8 cellular contexts compared by ENCODE assay signal in genomic region chr11:102495161-102496042, GRCh38. TPM values are rescaled to one million over a fixed set of nuclear protein-coding genes. Genes with fewer than 3 reads are reported as not detected.
A peak's percentile ranks its signal among the peaks of the same experiment; 100 is the strongest.
DNase-seq lines count a peak whose midpoint lies in the region; ATAC-seq and TF ChIP-seq lines count a peak whose summit lies in the region.

No MANE protein-coding gene starts in this region.

- H3K9me2 ChIP-seq in DOHH2 (replicated peaks; ENCODE audit: control insufficient read depth, low read length), result no peaks in the 10 kb centered on the region

- no peaks in the 10 kb centered on the region for H3K79me2 ChIP-seq in DOHH2 (ENCODE audit: control insufficient read depth, low read length)

- peaks cover 14% of the 10 kb centered on the region for H3K27me3 Mint-ChIP-seq in activated CD4-positive, alpha-beta T cell treated with anti-CD3 and anti-CD28 coated beads, Interleukin-2, amount 10 ng/mL, durations not matched to agents 24 days and 14 days
- peaks cover 0 to 4% (median 1%) of the 10 kb centered on the region in 5 donors for H3K27me3 Mint-ChIP-seq in naive thymus-derived CD8-positive, alpha-beta T cell

- TF ChIP-seq CTCF in DOHH2 (IDR thresholded peaks at IDR 0.05; ENCODE audit: low read depth, low read length, poor library complexity, severe bottlenecking), result peak; percentile 76

- POLR2A ChIA-PET in naive thymus-derived CD8-positive, alpha-beta T cell (lab: Charles Lee), result interaction anchor here (0.6 to 1.2 kb wide), 8 partner anchors 54 to 171 kb away, joined by 3 to 10 read pairs (median 4); partner anchors contain the start of gene BIRC2

- intact Hi-C loops in activated CD4-positive, alpha-beta T cell treated with anti-CD3 and anti-CD28 coated beads, Interleukin-2, amount 10 ng/mL, durations not matched to agents 24 days and 14 days (cut with micrococcal nuclease), result loop anchor here (1.0 kb wide), 7 partner anchors 45 to 207 kb away; no protein-coding TSS in a partner anchor
- intact Hi-C loops in posterior vena cava (cut with DNase I), result loop anchor here (2.0 to 10.0 kb wide), 3 partner anchors 91 to 155 kb away; no protein-coding TSS in a partner anchor

- H4K20me1 ChIP-seq in DOHH2 (ENCODE audit: control insufficient read depth, insufficient read depth, low read depth, low read length), result no peaks in the 10 kb centered on the region

- peak overlapping the region; percentile 29; the same call in 1 of the 2 replicates for H3K4me2 ChIP-seq in DOHH2 (ENCODE audit: low read length)

- ATAC-seq in GM19452 (IDR thresholded peaks at IDR 0.05; ENCODE audit: unreplicated experiment), result peak; percentile 88
- peak; percentile 86 for ATAC-seq in HG03442 (IDR thresholded peaks at IDR 0.05; ENCODE audit: unreplicated experiment)
- ATAC-seq in naive thymus-derived CD8-positive, alpha-beta T cell, result peak; percentile 76 to 85

- H3K27ac Mint-ChIP-seq in activated CD4-positive, alpha-beta T cell treated with anti-CD3 and anti-CD28 coated beads, Interleukin-2, amount 10 ng/mL, durations not matched to agents 24 days and 14 days, result peak overlapping the region; percentile 24
- H3K27ac Mint-ChIP-seq in naive thymus-derived CD8-positive, alpha-beta T cell, result peak overlapping the region in 5 of 10 donors; percentile 19 to 75 (median 33)

- H3K36me3 Mint-ChIP-seq in activated CD4-positive, alpha-beta T cell treated with anti-CD3 and anti-CD28 coated beads, Interleukin-2, amount 10 ng/mL, durations not matched to agents 24 days and 14 days (ENCODE audit: low read depth), result no peaks in the 10 kb centered on the region
- H3K36me3 Mint-ChIP-seq in naive thymus-derived CD8-positive, alpha-beta T cell, result no peaks in the 10 kb centered on the region

- no peaks in the 10 kb centered on the region for H3K36me3 ChIP-seq in DOHH2 (ENCODE audit: control insufficient read depth, low read length)

- no peaks in the 10 kb centered on the region for H3K9me3 ChIP-seq in DOHH2 (ENCODE audit: control insufficient read depth, insufficient read depth, low read length)

- DNase-seq in NCI-H345 (lab: John Stamatoyannopoulos, UW) (peak; percentile 74), fibroblast of gingiva (ENCODE audit: low read depth) (peak; percentile 81), posterior vena cava (ENCODE audit: low spot score) (no peak)
- peak; percentile 86 for DNase-seq in activated CD4-positive, alpha-beta T cell treated with anti-CD3 and anti-CD28 coated beads, Interleukin-2, amount 10 ng/mL, durations not matched to agents 24 days and 14 days
- DNase-seq in naive thymus-derived CD8-positive, alpha-beta T cell, result peak in 9 of 10 donors; percentile 23 to 79 (median 57)

- H3K27ac ChIP-seq in DOHH2 (ENCODE audit: low read depth, low read length), result no peak overlapping the region

- no peak overlapping the region for H3K4me3 Mint-ChIP-seq in activated CD4-positive, alpha-beta T cell treated with anti-CD3 and anti-CD28 coated beads, Interleukin-2, amount 10 ng/mL, durations not matched to agents 24 days and 14 days
- no peak overlapping the region for H3K4me3 Mint-ChIP-seq in naive thymus-derived CD8-positive, alpha-beta T cell

- peaks cover 27% of the 10 kb centered on the region for H3K4me1 Mint-ChIP-seq in activated CD4-positive, alpha-beta T cell treated with anti-CD3 and anti-CD28 coated beads, Interleukin-2, amount 10 ng/mL, durations not matched to agents 24 days and 14 days
- peaks cover 5 to 17% (median 11%) of the 10 kb centered on the region in 4 donors for H3K4me1 Mint-ChIP-seq in naive thymus-derived CD8-positive, alpha-beta T cell

- H3K4me3 ChIP-seq in DOHH2 (ENCODE audit: low read length), result no peak overlapping the region

- H3F3A ChIP-seq in DOHH2 (ENCODE audit: control insufficient read depth, insufficient read depth), result no peaks in the 10 kb centered on the region

- H3K27me3 ChIP-seq in DOHH2 (ENCODE audit: control insufficient read depth, low read length), result no peaks in the 10 kb centered on the region

- H3K9me3 Mint-ChIP-seq in activated CD4-positive, alpha-beta T cell treated with anti-CD3 and anti-CD28 coated beads, Interleukin-2, amount 10 ng/mL, durations not matched to agents 24 days and 14 days, result no peaks in the 10 kb centered on the region
- H3K9me3 Mint-ChIP-seq in naive thymus-derived CD8-positive, alpha-beta T cell, result no peaks in the 10 kb centered on the region

- peaks cover 21% of the 10 kb centered on the region for H3K4me1 ChIP-seq in DOHH2 (ENCODE audit: control insufficient read depth, low read length)

RNA-seq across cellular contexts. Expression of gene MMP7, which starts 35.1 kb away (rescaled TPM):
- total RNA-seq in activated CD4-positive, alpha-beta T cell treated with anti-CD3 and anti-CD28 coated beads, Interleukin-2, amount 10 ng/mL, durations not matched to agents 24 days and 14 days, result not detected in 2 replicates
- not detected for total RNA-seq in naive thymus-derived CD8-positive, alpha-beta T cell
- not detected for polyA plus RNA-seq in naive thymus-derived CD8-positive, alpha-beta T cell
- not detected for total RNA-seq in posterior vena cava

RNA-seq across cellular contexts. Expression of gene TMEM123, which starts 42.8 kb away (rescaled TPM):
- total RNA-seq in activated CD4-positive, alpha-beta T cell treated with anti-CD3 and anti-CD28 coated beads, Interleukin-2, amount 10 ng/mL, durations not matched to agents 24 days and 14 days, result 243 and 250 TPM in 2 replicates
- total RNA-seq in naive thymus-derived CD8-positive, alpha-beta T cell, result 100 to 1,000 TPM; 484 to 533 TPM
- polyA plus RNA-seq in naive thymus-derived CD8-positive, alpha-beta T cell, result 100 to 1,000 TPM; 746 to 988 (median 748) TPM
- 100 to 1,000 TPM in 1 of 2 donors, 10 to 100 TPM in 1; 99.5 to 103 TPM for total RNA-seq in posterior vena cava
